Comparison of ENCODE assay signal across 10 cellular contexts in genomic region chr1:166843769-166844596, GRCh38. TPM values are rescaled to one million over a fixed set of nuclear protein-coding genes. Genes with fewer than 3 reads are reported as not detected.
DNase-seq lines count a peak whose midpoint lies in the region; ATAC-seq and TF ChIP-seq lines count a peak whose summit lies in the region.
"Had no signal": no experiment of that assay in that cellular context is flagged by ENCODE, and none has a peak within 500 bp of the region (broad histone marks: within the 10 kb centered on the region; RNA-seq: fewer than 3 reads in every experiment).

No MANE protein-coding gene starts in this region.

- H3K36me3 ChIP-seq in liver (ENCODE audit: control insufficient read depth in 4 of 4, insufficient read depth in 3 of 4, low read depth in 1 of 4, low read length in 3 of 4), result peaks cover 9 to 73% (median 48%) of the 10 kb centered on the region in 4 donors
- peaks cover 0 to 66% (median 27%) of the 10 kb centered on the region in 4 donors for H3K36me3 ChIP-seq in right lobe of liver
- H3K36me3 ChIP-seq in vagina, result peaks cover 0 to 71% of the 10 kb centered on the region in 2 donors
- H3K36me3 ChIP-seq in BE2C, result peaks cover 77% of the 10 kb centered on the region

- H3K27me3 ChIP-seq in liver (ENCODE audit: control insufficient read depth in 4 of 4, insufficient read depth in 4 of 4, low read length in 3 of 4) (no peaks in the 10 kb centered on the region), right lobe of liver (no peaks in the 10 kb centered on the region), vagina (no peaks in the 10 kb centered on the region), BE2C (no peaks in the 10 kb centered on the region; the same call in 1 of the 2 replicates)
- H3K27me3 ChIP-seq: BLaER1 had no signal

- peaks cover 50% of the 10 kb centered on the region for H3K4me1 Mint-ChIP-seq in nephron progenitor cell

- no peak for TF ChIP-seq POLR2A in right lobe of liver (IDR thresholded peaks at IDR 0.05)
- no peak for TF ChIP-seq POLR2A in vagina (IDR thresholded peaks at IDR 0.05)

- no peak overlapping the region for H3K9ac ChIP-seq in liver (ENCODE audit: low read depth in 1 of 2, low read length in 2 of 2)
- H3K9ac ChIP-seq: BLaER1 had no signal

- no peak overlapping the region for H3K4me3 Mint-ChIP-seq in nephron progenitor cell

- no peak overlapping the region for H3K27ac ChIP-seq in liver (ENCODE audit: low read depth in 1 of 2, low read length in 2 of 2)
- peak overlapping the region in 1 of 3 donors; percentile 4 for H3K27ac ChIP-seq in right lobe of liver
- peak overlapping the region; percentile 60 for H3K27ac ChIP-seq in vagina
- H3K27ac ChIP-seq: BLaER1 had no signal

- DNase-seq in right lobe of liver, result no peak
- DNase-seq in fibroblast of mammary gland (ENCODE audit: low read depth), result peak; percentile 30
- no peak for DNase-seq in nephron progenitor cell
- DNase-seq in vagina (ENCODE audit: extremely low spot score in 2 of 2), result no peak
- DNase-seq in BE2C, result no peak
- no peak for DNase-seq in NCI-H82 (lab: John Stamatoyannopoulos, UW)
- DNase-seq: NCI-H1694 had no signal

- no peaks in the 10 kb centered on the region for H3K27me3 Mint-ChIP-seq in nephron progenitor cell (ENCODE audit: low read depth, poor library complexity)

- H3K27ac Mint-ChIP-seq in nephron progenitor cell, result peak overlapping the region; percentile 84

- TF ChIP-seq CTCF in liver (IDR thresholded peaks at IDR 0.05; ENCODE audit: low read depth, low read length, missing input control) (no peak), right lobe of liver (IDR thresholded peaks at IDR 0.05) (no peak), fibroblast of mammary gland (conservative IDR thresholded peaks at IDR 0.05; ENCODE audit: control insufficient read depth, insufficient read depth, low read depth, low read length) (no peak), nephron progenitor cell (IDR thresholded peaks at IDR 0.05) (no peak), vagina (IDR thresholded peaks at IDR 0.05) (no peak), BE2C (IDR thresholded peaks at IDR 0.05; ENCODE audit: low read depth, low read length) (no peak)

- no peak for TF ChIP-seq RAD21 in liver (IDR thresholded peaks at IDR 0.05)

- intact Hi-C loops in right lobe of liver (cut with DNase I), result no loop called here
- intact Hi-C loops in vagina (cut with DNase I), result loop anchor here (5.0 kb wide), 1 partner anchor 33 kb away; the partner anchor contains the start of gene TADA1

- WGBS in liver, result 81% methylated on average over 7 of the region's 7 CpGs
- 70% methylated on average over 3 of the region's 7 CpGs for WGBS in right lobe of liver (ENCODE audit: insufficient coverage, low coverage, low lambda C conversion rate, missing lambda C conversion rate)

- H3K4me1 ChIP-seq in liver (ENCODE audit: control insufficient read depth in 4 of 4, insufficient read depth in 4 of 4, low read length in 3 of 4), result peaks cover 2 to 20% (median 14%) of the 10 kb centered on the region in 4 donors
- peaks cover 0 to 10% (median 3%) of the 10 kb centered on the region in 4 donors for H3K4me1 ChIP-seq in right lobe of liver
- peaks cover 59% of the 10 kb centered on the region for H3K4me1 ChIP-seq in vagina
- H3K4me1 ChIP-seq in BE2C, result peaks cover 6% of the 10 kb centered on the region

- H3K4me3 ChIP-seq in liver (ENCODE audit: low read depth in 1 of 3, low read length in 3 of 3) (no peak overlapping the region), right lobe of liver (no peak overlapping the region), fibroblast of mammary gland (ENCODE audit: control insufficient read depth, low read depth, low read length) (no peak overlapping the region), vagina (no peak overlapping the region), BE2C (ENCODE audit: low read depth, low read length) (no peak overlapping the region)
- H3K4me3 ChIP-seq: BLaER1 had no signal

- H3K36me3 Mint-ChIP-seq in nephron progenitor cell (ENCODE audit: low read depth), result peaks cover 74% of the 10 kb centered on the region

- ATAC-seq in right lobe of liver (no peak), GM19455 (IDR thresholded peaks at IDR 0.05; ENCODE audit: unreplicated experiment) (no peak)

- H3K9me3 ChIP-seq in liver (ENCODE audit: control insufficient read depth in 4 of 4, low read length in 3 of 4) (no peaks in the 10 kb centered on the region), right lobe of liver (no peaks in the 10 kb centered on the region), vagina (no peaks in the 10 kb centered on the region), BE2C (no peaks in the 10 kb centered on the region)
- H3K9me3 ChIP-seq: BLaER1 had no signal

- H3K9me3 Mint-ChIP-seq in nephron progenitor cell, result no peaks in the 10 kb centered on the region

TF ChIP-seq in liver, 16 proteins besides CTCF, POLR2A, EP300 and RAD21:
- TF ChIP-seq FOXA1 (IDR thresholded peaks at IDR 0.05) (no peak), REST (IDR thresholded peaks at IDR 0.05) (peak; percentile 80), ATF3 (IDR thresholded peaks at IDR 0.05) (no peak), EGR1 (IDR thresholded peaks at IDR 0.05; ENCODE audit: low read depth in 2 of 2) (no peak), NR2F2 (IDR thresholded peaks at IDR 0.05) (no peak), TAF1 (conservative IDR thresholded peaks at IDR 0.05) (no peak), MAX (IDR thresholded peaks at IDR 0.05) (no peak), HNF4A (conservative IDR thresholded peaks at IDR 0.05) (no peak), HNF4G (IDR thresholded peaks at IDR 0.05) (no peak)
TF ChIP-seq in liver: peak in this region for 1.

RNA-seq across cellular contexts. Expression of gene POGK, which starts 4.7 kb away (rescaled TPM):
- total RNA-seq in liver (10 to 100 TPM in 1 of 2 donors, 1 to 10 TPM in 1; 6.8 to 14.1 TPM), right lobe of liver (10 to 100 TPM in 5 of 6 experiments, 1 to 10 TPM in 1; 9.0 to 15.7 (median 12.3) TPM), vagina (26.3 TPM)
- polyA plus RNA-seq in liver, result 1 to 10 TPM; 4.2 to 6.6 TPM
- polyA plus RNA-seq in BE2C (2012; ENCODE audit: insufficient read depth, insufficient read length, low read depth), result 36.2 TPM

RNA-seq across cellular contexts. Expression of gene TADA1, which starts 32.1 kb away (rescaled TPM):
- total RNA-seq in liver (10 to 100 TPM; 12.9 to 17.1 TPM), right lobe of liver (10 to 100 TPM in 4 of 6 experiments, 1 to 10 TPM in 2; 7.3 to 16.7 (median 11.4) TPM), vagina (14.0 TPM)
- 10 to 100 TPM in 1 of 2 donors, 1 to 10 TPM in 1; 9.1 to 21.3 TPM for polyA plus RNA-seq in liver
- polyA plus RNA-seq in BE2C (2012; ENCODE audit: insufficient read depth, insufficient read length, low read depth), result 20.9 TPM
